Comparison of ENCODE assay signal across 12 cellular contexts in genomic region chr1:241638091-241638682, GRCh38. TPM values are rescaled to one million over a fixed set of nuclear protein-coding genes. Genes with fewer than 3 reads are reported as not detected.
DNase-seq lines count a peak whose midpoint lies in the region; TF ChIP-seq lines count a peak whose summit lies in the region.
"Had no signal": no experiment of that assay in that cellular context is flagged by ENCODE, and none has a peak within 500 bp of the region (broad histone marks: within the 10 kb centered on the region; RNA-seq: fewer than 3 reads in every experiment).

No MANE protein-coding gene starts in this region.

- DNase-seq in T-helper 1 cell: no peak
- DNase-seq in RKO (ENCODE audit: low spot score): peak; percentile 15
- DNase-seq in epithelial cell of proximal tubule (ENCODE audit: low read depth): no peak
- no peak for DNase-seq in progenitor cell of endocrine pancreas (ENCODE audit: low spot score, unreplicated experiment)
- no peak for DNase-seq in DMS 273 (lab: John Stamatoyannopoulos, UW; ENCODE audit: unreplicated experiment)
- DNase-seq in activated CD4-positive, alpha-beta T cell treated with anti-CD3 and anti-CD28 coated beads, Interleukin-2, amount 50 U/mL, for 4 hours: no peak
- DNase-seq in NCI-H2029 (lab: John Stamatoyannopoulos, UW): no peak
- DNase-seq: ACHN, cortex of kidney, NCI-H187 treated with DMSO at 0.1 percent for 48 hours had no signal

- H3K4me1 Mint-ChIP-seq in T-helper 1 cell treated with Interleukin-12 subunit alpha and Interleukin-12 subunit beta and Interleukin-4 antibody, amounts not matched to agents 30 μg/mL and 1 μg/mL, for 36 hours (ENCODE audit: low read depth): peaks cover 24% of the 10 kb centered on the region
- peaks cover 20% of the 10 kb centered on the region for H3K4me1 Mint-ChIP-seq in progenitor cell of endocrine pancreas (ENCODE audit: low read depth)

- H3K36me3 Mint-ChIP-seq in T-helper 1 cell treated with Interleukin-12 subunit alpha and Interleukin-12 subunit beta and Interleukin-4 antibody, amounts not matched to agents 30 μg/mL and 1 μg/mL, for 36 hours (ENCODE audit: low read depth): peaks cover 14% of the 10 kb centered on the region
- H3K36me3 Mint-ChIP-seq in progenitor cell of endocrine pancreas (ENCODE audit: insufficient read depth): peaks cover 20% of the 10 kb centered on the region

- peaks cover 5% of the 10 kb centered on the region for H3K9me3 Mint-ChIP-seq in T-helper 1 cell treated with Interleukin-12 subunit alpha and Interleukin-12 subunit beta and Interleukin-4 antibody, amounts not matched to agents 30 μg/mL and 1 μg/mL, for 36 hours
- H3K9me3 Mint-ChIP-seq in progenitor cell of endocrine pancreas (ENCODE audit: low read depth): peaks cover 16% of the 10 kb centered on the region

- no peak for TF ChIP-seq CTCF in epithelial cell of proximal tubule (conservative IDR thresholded peaks at IDR 0.05; ENCODE audit: low read depth, low read length)
- TF ChIP-seq CTCF in progenitor cell of endocrine pancreas (IDR thresholded peaks at IDR 0.05; ENCODE audit: unreplicated experiment): no peak

- H3K4me3 ChIP-seq in epithelial cell of proximal tubule (ENCODE audit: low read depth, low read length): peak overlapping the region; percentile 95

- no peak overlapping the region for H3K27ac Mint-ChIP-seq in T-helper 1 cell treated with Interleukin-12 subunit alpha and Interleukin-12 subunit beta and Interleukin-4 antibody, amounts not matched to agents 30 μg/mL and 1 μg/mL, for 36 hours
- H3K27ac Mint-ChIP-seq in progenitor cell of endocrine pancreas: peak overlapping the region; percentile 86

- peak overlapping the region; percentile 75 for H3K4me3 Mint-ChIP-seq in T-helper 1 cell treated with Interleukin-12 subunit alpha and Interleukin-12 subunit beta and Interleukin-4 antibody, amounts not matched to agents 30 μg/mL and 1 μg/mL, for 36 hours
- H3K4me3 Mint-ChIP-seq in progenitor cell of endocrine pancreas (ENCODE audit: low read depth): peak overlapping the region; percentile 87

- no peaks in the 10 kb centered on the region for H3K27me3 Mint-ChIP-seq in T-helper 1 cell treated with Interleukin-12 subunit alpha and Interleukin-12 subunit beta and Interleukin-4 antibody, amounts not matched to agents 30 μg/mL and 1 μg/mL, for 36 hours (ENCODE audit: low read depth)
- no peaks in the 10 kb centered on the region for H3K27me3 Mint-ChIP-seq in progenitor cell of endocrine pancreas

RNA-seq across cellular contexts. Expression of gene CHML, which starts 2.0 kb away (rescaled TPM):
- 9.5 and 19.0 TPM in 2 replicates for total RNA-seq in epithelial cell of proximal tubule
- 19.1 and 19.9 TPM in 2 replicates for total RNA-seq in progenitor cell of endocrine pancreas

RNA-seq across cellular contexts. Expression of gene OPN3, which starts 2.0 kb away (rescaled TPM):
- 66.2 and 75.6 TPM in 2 replicates for total RNA-seq in epithelial cell of proximal tubule
- 18.2 and 19.9 TPM in 2 replicates for total RNA-seq in progenitor cell of endocrine pancreas

RNA-seq across cellular contexts. Expression of gene WDR64, which starts 13.9 kb away (rescaled TPM):
- total RNA-seq in epithelial cell of proximal tubule (not detected in 2 replicates), progenitor cell of endocrine pancreas (0.07 TPM in 1 of 2 replicates, not detected in the other)
- total RNA-seq: lung microvascular endothelial cell had no signal
